ENCODE assay signal across 8 cellular contexts in the genomic region with DNA sequence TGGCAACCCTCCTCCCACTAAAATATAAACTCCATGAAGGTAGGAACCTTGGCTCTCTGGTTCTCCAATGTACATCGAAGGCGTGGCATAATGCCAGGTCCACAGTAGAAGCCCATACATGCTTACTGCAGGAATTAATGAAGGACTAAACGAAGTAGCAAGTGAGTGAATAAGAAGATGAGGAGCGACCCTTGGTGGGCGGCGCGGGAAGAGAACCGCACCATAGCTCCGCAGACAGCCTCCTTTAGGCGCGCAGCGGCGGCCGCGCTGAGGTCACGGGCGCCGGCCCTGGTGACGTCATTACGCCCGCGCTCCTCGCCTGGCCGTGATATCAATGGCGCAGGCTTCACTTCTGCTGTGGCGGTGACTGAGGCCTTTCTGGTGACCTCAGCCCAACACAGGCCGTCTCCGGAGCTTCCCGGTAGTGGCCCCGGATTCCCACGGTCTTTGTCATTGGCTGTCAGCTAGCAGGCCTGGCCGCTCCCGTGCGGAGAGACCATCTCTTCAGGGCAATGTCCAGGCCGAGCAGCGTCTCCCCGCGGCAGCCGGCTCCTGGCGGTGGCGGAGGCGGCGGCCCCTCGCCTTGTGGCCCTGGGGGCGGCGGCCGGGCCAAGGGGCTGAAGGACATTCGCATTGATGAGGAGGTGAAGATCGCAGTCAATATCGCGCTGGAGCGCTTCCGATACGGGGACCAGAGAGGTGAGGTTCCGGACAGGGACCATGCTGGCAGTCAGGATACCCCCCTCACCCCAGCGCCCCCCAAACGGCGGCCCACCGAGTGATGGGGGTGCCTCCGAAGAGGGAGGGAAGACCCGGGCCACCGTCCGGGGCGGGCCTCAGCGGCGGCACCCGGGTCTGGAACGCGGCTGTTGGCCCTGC. TPM values are rescaled to one million over a fixed set of nuclear protein-coding genes. Genes with fewer than 3 reads are reported as not detected.
DNase-seq lines count a peak whose midpoint lies in the region; FAIRE-seq and TF ChIP-seq lines count a peak whose summit lies in the region.

A gene (plus strand): TSS at position 311 of the 879 bp plus-strand sequence. CDS start 202 bp downstream, at position 513.

- H3K4me1 ChIP-seq in HAP-1 (peaks cover 6% of the 10 kb centered on the region; the same call in 1 of the 2 replicates), SJSA1 (replicated peaks) (peaks cover 24% of the 10 kb centered on the region), neutrophil (ENCODE audit: control insufficient read depth in 1 of 2, insufficient read depth in 1 of 2, low read depth in 1 of 2, low read length in 1 of 2) (peaks cover 8 to 9% of the 10 kb centered on the region in 2 experiments)

- FAIRE-seq in frontal cortex (lab: Jason Lieb, UNC): no peak

- peaks cover 5% of the 10 kb centered on the region; the same call in 1 of the 2 replicates for H3K27me3 ChIP-seq in HAP-1 (ENCODE audit: low read depth)
- H3K27me3 ChIP-seq in MG63: peaks cover 4% of the 10 kb centered on the region
- no peaks in the 10 kb centered on the region for H3K27me3 ChIP-seq in SJSA1 (replicated peaks)
- peaks cover 43% of the 10 kb centered on the region for H3K27me3 ChIP-seq in neutrophil

- H3K4me3 ChIP-seq in HAP-1 (peak within 1 kb of the TSS; percentile 70), MG63 (peak within 1 kb of the TSS; percentile 87), SJSA1 (peak within 1 kb of the TSS; percentile 79), neutrophil (ENCODE audit: low read depth in 1 of 2, low read length in 1 of 2) (peak within 1 kb of the TSS; percentile 62 to 71)

- H3K9me3 ChIP-seq in HAP-1 (no peaks in the 10 kb centered on the region), MG63 (no peaks in the 10 kb centered on the region), SJSA1 (replicated peaks) (no peaks in the 10 kb centered on the region), neutrophil (no peaks in the 10 kb centered on the region)

- peaks cover 10% of the 10 kb centered on the region; the same call in 1 of the 2 replicates for H3K36me3 ChIP-seq in HAP-1 (replicated peaks)
- peaks cover 23% of the 10 kb centered on the region for H3K36me3 ChIP-seq in MG63
- H3K36me3 ChIP-seq in SJSA1: peaks cover 37% of the 10 kb centered on the region
- H3K36me3 ChIP-seq in neutrophil: no peaks in the 10 kb centered on the region

- DNase-seq in GF-D8 (lab: John Stamatoyannopoulos, UW) (peak; percentile 50), HAP-1 (ENCODE audit: low spot score in 2 of 2) (peak; percentile 80 to 90), MG63 (peak; percentile 93), SJSA1 (ENCODE audit: low read depth in 1 of 2, low spot score in 2 of 2) (peak; percentile 93 to 96), frontal cortex (ENCODE audit: low spot score in 2 of 2) (peak; percentile 66 to 69), superior temporal gyrus (ENCODE audit: extremely low spot score) (peak; percentile 89)
- DNase-seq in activated naive CD4-positive, alpha-beta T cell treated with Interleukin-2 at 50 U/mL for 16 hours: peak; percentile 90

- peak; percentile 13 for TF ChIP-seq CTCF in neutrophil (IDR thresholded peaks at IDR 0.05)

- in situ Hi-C loops in HAP-1 (cut with MboI; ENCODE audit: low sequenced_read_pairs): no loop called here

- H3K27ac ChIP-seq in SJSA1: peak within 1 kb of the TSS; percentile 87
- peak within 1 kb of the TSS; percentile 85 for H3K27ac ChIP-seq in neutrophil

RNA-seq across cellular contexts. Expression of the gene that starts here (rescaled TPM):
- total RNA-seq in MG63 (2014; rRNA removed; shearing (Covaris generic); ENCODE audit: low replicate concordance): 3.2 and 9.0 TPM in 2 replicates
- 17.4 and 29.4 TPM in 2 replicates for total RNA-seq in SJSA1 (2014; rRNA removed; shearing (Covaris generic))
- 36.7 TPM for total RNA-seq in frontal cortex

Comparison
In these comparisons a context has a peak if more than half of its experiments do, and no peak if none do; other contexts are left out.
1. Peak in every context shown above with its lines: DNase-seq, H3K4me3 ChIP-seq and H3K27ac ChIP-seq.